ENCODE assay signal across 1 cellular context in the genomic region with DNA sequence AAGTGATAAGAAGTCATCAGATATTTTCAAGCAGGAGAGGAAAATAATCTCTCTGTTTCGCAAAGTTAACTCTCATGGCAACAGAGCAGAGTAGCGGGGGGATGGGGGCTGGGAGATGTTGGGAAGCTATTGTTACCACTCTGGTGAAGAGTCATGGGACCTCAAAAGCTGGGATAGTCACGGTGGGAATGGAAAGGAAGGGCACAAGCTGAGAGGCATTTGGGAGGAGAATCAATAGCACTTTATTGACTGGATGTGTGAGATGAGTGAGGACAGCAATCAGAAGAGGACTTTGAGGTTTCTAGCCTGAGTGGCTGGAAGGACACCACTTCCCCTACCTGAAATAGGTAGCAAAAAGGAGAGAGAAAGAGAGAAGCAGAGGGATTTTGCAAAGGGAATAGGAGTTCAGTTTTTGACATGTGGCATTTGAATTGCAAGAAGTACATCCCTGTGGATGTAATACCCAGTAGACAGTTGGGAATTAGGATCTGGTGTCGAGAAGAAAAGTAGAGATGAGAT.
TF ChIP-seq lines count a peak whose summit lies in the region.

No MANE protein-coding gene starts in this region.

TF ChIP-seq in GM12878, 131 proteins besides CTCF, POLR2A, EP300 and RAD21 (continued from another document):
- TF ChIP-seq, protein P1, sequence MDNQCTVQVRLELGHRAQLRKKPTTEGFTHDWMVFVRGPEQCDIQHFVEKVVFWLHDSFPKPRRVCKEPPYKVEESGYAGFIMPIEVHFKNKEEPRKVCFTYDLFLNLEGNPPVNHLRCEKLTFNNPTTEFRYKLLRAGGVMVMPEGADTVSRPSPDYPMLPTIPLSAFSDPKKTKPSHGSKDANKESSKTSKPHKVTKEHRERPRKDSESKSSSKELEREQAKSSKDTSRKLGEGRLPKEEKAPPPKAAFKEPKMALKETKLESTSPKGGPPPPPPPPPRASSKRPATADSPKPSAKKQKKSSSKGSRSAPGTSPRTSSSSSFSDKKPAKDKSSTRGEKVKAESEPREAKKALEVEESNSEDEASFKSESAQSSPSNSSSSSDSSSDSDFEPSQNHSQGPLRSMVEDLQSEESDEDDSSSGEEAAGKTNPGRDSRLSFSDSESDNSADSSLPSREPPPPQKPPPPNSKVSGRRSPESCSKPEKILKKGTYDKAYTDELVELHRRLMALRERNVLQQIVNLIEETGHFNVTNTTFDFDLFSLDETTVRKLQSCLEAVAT (IDR thresholded peaks at IDR 0.05) = no peak
